Comparison of ENCODE assay signal across 9 cellular contexts in the genomic region with DNA sequence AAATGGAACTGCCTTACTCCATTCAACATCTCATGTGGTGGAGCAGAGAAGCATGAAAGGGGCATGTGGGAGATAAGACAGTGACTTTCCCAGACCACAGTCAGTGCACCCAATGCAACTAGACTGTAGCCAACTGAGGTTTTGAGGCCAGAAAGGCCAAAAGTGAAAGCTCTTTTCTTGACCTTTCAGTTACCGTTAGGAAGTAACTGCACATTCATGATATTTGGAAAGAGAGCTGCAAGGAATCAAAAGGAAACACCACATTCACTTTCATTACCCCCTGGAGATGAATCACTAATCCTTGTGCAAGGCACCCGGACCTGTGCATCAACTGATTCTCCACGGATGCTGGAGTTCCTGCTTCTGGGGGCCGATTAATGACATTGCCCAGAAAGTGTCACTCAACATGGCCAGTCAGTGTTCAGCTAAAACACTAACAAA.
A peak's percentile ranks its signal among the peaks of the same experiment; 100 is the strongest.
DNase-seq lines count a peak whose midpoint lies in the region; ATAC-seq, FAIRE-seq and TF ChIP-seq lines count a peak whose summit lies in the region.
"Had no signal": no experiment of that assay in that cellular context is flagged by ENCODE, and none has a peak within 500 bp of the region (broad histone marks: within the 10 kb centered on the region; RNA-seq: fewer than 3 reads in every experiment).

No MANE protein-coding gene starts in this region.

- no peak for TF ChIP-seq POLR2A in GM12878 (IDR thresholded peaks at IDR 0.05; ENCODE audit: low read depth, low read length)

- H3K27me3 Mint-ChIP-seq in CD14-positive monocyte (ENCODE audit: low read depth in 3 of 3), result peaks cover 0 to 1% (median 0%) of the 10 kb centered on the region in 3 donors

- SMC1A ChIA-PET in GM12878 (lab: Charles Lee; ENCODE audit: uncharacterized antibody, unreplicated experiment), result interaction anchor here (0.6 to 1.3 kb wide), 6 partner anchors 10 to 395 kb away, joined by 3 to 6 read pairs (median 3); no protein-coding TSS in a partner anchor

- H3K4me1 ChIP-seq in GM12878 (ENCODE audit: control insufficient read depth, insufficient read depth, low read length), result peaks cover 13% of the 10 kb centered on the region
- H3K4me1 ChIP-seq: body of pancreas had no signal

- 8% methylated on average over 4 of the region's 4 CpGs for WGBS in GM12878 (ENCODE audit: insufficient coverage, insufficient replicate concordance, low lambda C conversion rate, missing lambda C conversion rate)

- RAD21 ChIA-PET in GM12878 (lab: Charles Lee; ENCODE audit: unreplicated experiment), result interaction anchor here (0.8 to 1.5 kb wide), 3 partner anchors 48 to 395 kb away, joined by 3 read pairs; no protein-coding TSS in a partner anchor

- POLR2A ChIA-PET in GM12878 (lab: Charles Lee), result interaction anchor here (0.6 kb wide), 1 partner anchor 973 kb away, joined by 3 read pairs; no protein-coding TSS in a partner anchor

- no peaks in the 10 kb centered on the region; a peak in 1 of 4 replicates for H3K27me3 ChIP-seq in GM12878 (replicated peaks in 1 of 2; ENCODE audit: control insufficient read depth in 2 of 2, insufficient read depth in 2 of 2, low read length in 1 of 2)
- H3K27me3 ChIP-seq: body of pancreas had no signal

- peak; percentile 72 for ATAC-seq in GM19455 (IDR thresholded peaks at IDR 0.05; ENCODE audit: unreplicated experiment)
- peak; percentile 62 for ATAC-seq in HG03378 (IDR thresholded peaks at IDR 0.05; ENCODE audit: unreplicated experiment)
- peak; percentile 75 for ATAC-seq in GM12878
- ATAC-seq: body of pancreas had no signal

- no peaks in the 10 kb centered on the region for H3K36me3 ChIP-seq in GM12878 (ENCODE audit: control insufficient read depth in 2 of 2, insufficient read depth in 2 of 2, low read length in 1 of 2)

- in situ Hi-C loops in GM12878 (cut with MboI), result no loop called here
- in situ Hi-C loops in KBM-7 (cut with MboI; ENCODE audit: low pct_unique_long_range_greater_than_20kb, low sequenced_read_pairs), result no loop called here

- H2AFZ ChIP-seq in GM12878 (ENCODE audit: control insufficient read depth, low read depth, low read length), result no peak overlapping the region

- TF ChIP-seq EP300 in GM12878 (IDR thresholded peaks at IDR 0.05; ENCODE audit: borderline replicate concordance in 1 of 2, control insufficient read depth in 1 of 2, low read depth in 2 of 2, low read length in 2 of 2), result no peak

- H3K4me1 Mint-ChIP-seq in CD14-positive monocyte, result peaks cover 38% of the 10 kb centered on the region

- H3K27ac Mint-ChIP-seq in CD14-positive monocyte, result peak overlapping the region; percentile 93 to 99 (median 97)

- DNase-seq in CD14-positive monocyte (ENCODE audit: low spot score), result peak; percentile 85
- DNase-seq in GM12878 (ENCODE audit: low read depth, low spot score), result peak; percentile 17
- no peak for DNase-seq in KBM-7
- no peak for DNase-seq in NCI-H1417 treated with DMSO at 0.1 percent for 48 hours (lab: John Stamatoyannopoulos, UW)
- DNase-seq in SK-N-DZ (ENCODE audit: low spot score), result no peak
- no peak for DNase-seq in germinal center (ENCODE audit: low spot score)

- no peak overlapping the region for H3K27ac ChIP-seq in GM12878 (ENCODE audit: control insufficient read depth, insufficient read depth)

- peaks cover 0 to 4% of the 10 kb centered on the region in 2 donors for H3K36me3 Mint-ChIP-seq in CD14-positive monocyte

- no peak overlapping the region for H3K9ac ChIP-seq in GM12878 (ENCODE audit: control insufficient read depth, insufficient read depth, low read length)

- H3K4me3 ChIP-seq in GM12878, result no peak overlapping the region
- H3K4me3 ChIP-seq: body of pancreas had no signal

- no TSS peak for BruUV-seq in GM12878 (replicated peaks; lab: Mats Ljungman, UMichigan)

- CTCF ChIA-PET in GM12878 (lab: Yijun Ruan, JAX), result interaction anchor here (1.2 to 1.4 kb wide), 2 partner anchors 50 to 124 kb away, joined by 3 to 4 read pairs; no protein-coding TSS in a partner anchor

- peak overlapping the region; percentile 65 to 68 for H3K4me3 Mint-ChIP-seq in CD14-positive monocyte

- no peaks in the 10 kb centered on the region for H3K9me3 ChIP-seq in GM12878 (replicated peaks; ENCODE audit: control insufficient read depth, insufficient read depth, low read length)
- H3K9me3 ChIP-seq: body of pancreas had no signal

- intact Hi-C loops in CD14-positive monocyte (cut with micrococcal nuclease), result loop anchor here in 1 of 2 donors (5.0 kb wide), 3 partner anchors 59 to 96 kb away; no protein-coding TSS in a partner anchor
- intact Hi-C loops in GM12878 (cut with micrococcal nuclease; ENCODE audit: unreplicated experiment), result loop anchor here (5.0 kb wide), 1 partner anchor 96 kb away; no protein-coding TSS in a partner anchor

- peak overlapping the region; percentile 66 for H3K4me2 ChIP-seq in GM12878 (ENCODE audit: control insufficient read depth, insufficient read depth)

- TF ChIP-seq CTCF in CD14-positive monocyte (IDR thresholded peaks at IDR 0.05) (no peak), GM12878 (IDR thresholded peaks at IDR 0.05 in 2 of 3, conservative IDR thresholded peaks at IDR 0.05 in 1 of 3; ENCODE audit: control insufficient read depth in 2 of 3, extremely low read depth in 1 of 3, insufficient read depth in 1 of 3, low read depth in 3 of 3, low read length in 3 of 3) (no peak)

- TF ChIP-seq RAD21 in GM12878 (IDR thresholded peaks at IDR 0.05; ENCODE audit: insufficient read depth, low read depth, low read length), result no peak

- H3K9me3 Mint-ChIP-seq in CD14-positive monocyte, result no peaks in the 10 kb centered on the region

- H4K20me1 ChIP-seq in GM12878 (ENCODE audit: control insufficient read depth, insufficient read depth), result no peaks in the 10 kb centered on the region

- no peaks in the 10 kb centered on the region for H3K79me2 ChIP-seq in GM12878 (ENCODE audit: control insufficient read depth, insufficient read depth, low read length)

- FAIRE-seq in GM12878 (lab: Jason Lieb, UNC), result peak; percentile 56

TF ChIP-seq in GM12878, 131 proteins besides CTCF, POLR2A, EP300 and RAD21 (continues in another document):
- no peak for TF ChIP-seq RBBP5 (conservative IDR thresholded peaks at IDR 0.05)
- TF ChIP-seq, protein P1, sequence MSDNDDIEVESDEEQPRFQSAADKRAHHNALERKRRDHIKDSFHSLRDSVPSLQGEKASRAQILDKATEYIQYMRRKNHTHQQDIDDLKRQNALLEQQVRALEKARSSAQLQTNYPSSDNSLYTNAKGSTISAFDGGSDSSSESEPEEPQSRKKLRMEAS (IDR thresholded peaks at IDR 0.05; ENCODE audit: low read depth, low read length), result no peak
- TF ChIP-seq SREBF1 (IDR thresholded peaks at IDR 0.05; ENCODE audit: low read length), result no peak
- no peak for TF ChIP-seq PAX5 (IDR thresholded peaks at IDR 0.05; ENCODE audit: borderline replicate concordance, low read depth, low read length)
- no peak for TF ChIP-seq POLR2AphosphoS5 (IDR thresholded peaks at IDR 0.05; ENCODE audit: low read length)
- TF ChIP-seq RB1 (IDR thresholded peaks at IDR 0.05; ENCODE audit: borderline replicate concordance), result no peak
- no peak for TF ChIP-seq HDAC2 (IDR thresholded peaks at IDR 0.05)
- TF ChIP-seq TCF3 (IDR thresholded peaks at IDR 0.05; ENCODE audit: borderline replicate concordance, insufficient read depth, low read depth, low read length), result no peak
- TF ChIP-seq, protein P2, sequence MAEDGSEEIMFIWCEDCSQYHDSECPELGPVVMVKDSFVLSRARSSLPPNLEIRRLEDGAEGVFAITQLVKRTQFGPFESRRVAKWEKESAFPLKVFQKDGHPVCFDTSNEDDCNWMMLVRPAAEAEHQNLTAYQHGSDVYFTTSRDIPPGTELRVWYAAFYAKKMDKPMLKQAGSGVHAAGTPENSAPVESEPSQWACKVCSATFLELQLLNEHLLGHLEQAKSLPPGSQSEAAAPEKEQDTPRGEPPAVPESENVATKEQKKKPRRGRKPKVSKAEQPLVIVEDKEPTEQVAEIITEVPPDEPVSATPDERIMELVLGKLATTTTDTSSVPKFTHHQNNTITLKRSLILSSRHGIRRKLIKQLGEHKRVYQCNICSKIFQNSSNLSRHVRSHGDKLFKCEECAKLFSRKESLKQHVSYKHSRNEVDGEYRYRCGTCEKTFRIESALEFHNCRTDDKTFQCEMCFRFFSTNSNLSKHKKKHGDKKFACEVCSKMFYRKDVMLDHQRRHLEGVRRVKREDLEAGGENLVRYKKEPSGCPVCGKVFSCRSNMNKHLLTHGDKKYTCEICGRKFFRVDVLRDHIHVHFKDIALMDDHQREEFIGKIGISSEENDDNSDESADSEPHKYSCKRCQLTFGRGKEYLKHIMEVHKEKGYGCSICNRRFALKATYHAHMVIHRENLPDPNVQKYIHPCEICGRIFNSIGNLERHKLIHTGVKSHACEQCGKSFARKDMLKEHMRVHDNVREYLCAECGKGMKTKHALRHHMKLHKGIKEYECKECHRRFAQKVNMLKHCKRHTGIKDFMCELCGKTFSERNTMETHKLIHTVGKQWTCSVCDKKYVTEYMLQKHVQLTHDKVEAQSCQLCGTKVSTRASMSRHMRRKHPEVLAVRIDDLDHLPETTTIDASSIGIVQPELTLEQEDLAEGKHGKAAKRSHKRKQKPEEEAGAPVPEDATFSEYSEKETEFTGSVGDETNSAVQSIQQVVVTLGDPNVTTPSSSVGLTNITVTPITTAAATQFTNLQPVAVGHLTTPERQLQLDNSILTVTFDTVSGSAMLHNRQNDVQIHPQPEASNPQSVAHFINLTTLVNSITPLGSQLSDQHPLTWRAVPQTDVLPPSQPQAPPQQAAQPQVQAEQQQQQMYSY (CRISPR knock-in tag; IDR thresholded peaks at IDR 0.05), result no peak
- TF ChIP-seq FOS (IDR thresholded peaks at IDR 0.05; ENCODE audit: borderline replicate concordance, extremely low read depth, insufficient read length), result no peak
- TF ChIP-seq NR2F1 (conservative IDR thresholded peaks at IDR 0.05), result peak; percentile 94
- TF ChIP-seq MEF2B (IDR thresholded peaks at IDR 0.05; ENCODE audit: partially characterized antibody, poor library complexity, severe bottlenecking), result no peak
- no peak for TF ChIP-seq NR2C2 (IDR thresholded peaks at IDR 0.05; ENCODE audit: borderline replicate concordance, control insufficient read depth, insufficient read length, low read depth)
- TF ChIP-seq IKZF1 (conservative IDR thresholded peaks at IDR 0.05), result peak; percentile 48; the same call in 1 of the 2 replicates
- no peak for TF ChIP-seq RFX5 (IDR thresholded peaks at IDR 0.05; ENCODE audit: low read depth, low read length)
- no peak for TF ChIP-seq EED (IDR thresholded peaks at IDR 0.05; ENCODE audit: low read depth)

Comparison
In these comparisons a context has a peak if more than half of its experiments do, and no peak if none do; other contexts are left out.
1. DNase-seq: peak in CD14-positive monocyte (single experiment) and GM12878 (single experiment); none in KBM-7 (single experiment), NCI-H1417 treated with DMSO at 0.1 percent for 48 hours (single experiment), SK-N-DZ (single experiment) and germinal center (single experiment).
2. Peak in every context shown above with its lines, with median percentiles within 50 percentile points of each other: ATAC-seq.